In the genomic region with DNA sequence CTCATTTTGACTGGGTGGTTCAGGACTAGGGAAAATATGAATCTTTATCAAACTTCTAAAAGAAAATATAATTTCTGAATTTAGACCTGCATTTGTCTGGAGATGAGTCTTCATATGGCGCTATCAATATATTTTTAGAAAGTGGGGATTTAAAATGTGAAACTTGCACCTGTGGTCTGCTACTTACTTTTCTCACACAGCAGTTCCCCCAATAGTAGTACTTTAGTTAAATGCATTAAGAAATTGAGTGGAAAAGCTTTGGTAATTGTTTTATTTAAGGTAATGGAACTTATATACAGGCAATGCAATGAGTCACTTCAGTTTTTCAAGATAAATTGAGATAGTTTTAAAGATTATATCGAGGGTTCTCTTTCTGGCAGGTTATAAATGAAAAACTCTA, we compare ENCODE assay signal across 7 cellular contexts.
"Had no signal": no experiment of that assay in that cellular context is flagged by ENCODE, and none has a peak within 500 bp of the region (broad histone marks: within the 10 kb centered on the region; RNA-seq: fewer than 3 reads in every experiment).

No MANE protein-coding gene starts in this region.

- H3K4me3 ChIP-seq: GM23338, K562 had no signal

- FAIRE-seq: H1, H54, HTR-8/SVneo, K562 had no signal

- H2AFZ ChIP-seq: GM23338 had no signal

- DNase-seq: H9, IMR-90 had no signal

- H3K4me2 ChIP-seq: GM23338 had no signal

- ATAC-seq: GM23338, K562 had no signal
